ENCODE assay signal across 8 cellular contexts in the genomic region with DNA sequence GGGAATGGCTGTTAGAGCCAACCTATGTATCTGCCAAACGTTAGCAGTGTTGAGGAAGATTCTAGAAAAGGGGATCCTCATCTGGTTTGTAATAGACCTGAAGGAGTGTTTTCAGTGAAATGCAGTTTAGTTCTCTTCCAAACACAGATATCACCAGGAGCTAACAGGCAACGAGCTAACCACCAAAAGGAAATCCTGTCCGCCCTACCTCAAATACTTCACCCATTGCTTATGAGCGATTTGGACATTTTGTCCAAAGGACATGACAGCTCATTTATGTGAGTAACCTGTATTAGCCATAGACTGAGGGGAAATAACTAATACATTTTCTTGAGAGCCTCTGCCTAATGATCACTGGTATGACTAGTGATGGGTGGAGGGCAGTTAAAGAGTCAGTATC. TPM values are rescaled to one million over a fixed set of nuclear protein-coding genes. Genes with fewer than 3 reads are reported as not detected.
DNase-seq lines count a peak whose midpoint lies in the region; ATAC-seq and TF ChIP-seq lines count a peak whose summit lies in the region.

No MANE protein-coding gene starts in this region.

- H3K4me3 Mint-ChIP-seq in activated T-helper 17 cell treated with anti-CD3 and anti-CD28 coated beads, Interleukin-2, amount 50 U/mL, for 72 hours = peak overlapping the region; percentile 85

- H3K4me1 Mint-ChIP-seq in activated T-helper 17 cell treated with anti-CD3 and anti-CD28 coated beads, Interleukin-2, amount 50 U/mL, for 72 hours = peaks cover 4% of the 10 kb centered on the region

- no peak for ATAC-seq in left ventricle myocardium superior
- no peak for ATAC-seq in activated T-helper 17 cell treated with anti-CD3 and anti-CD28 coated beads, Interleukin-2, amount 50 U/mL, for 72 hours (replicated peaks)
- ATAC-seq in GM18868 (IDR thresholded peaks at IDR 0.05; ENCODE audit: unreplicated experiment) = no peak

- no peaks in the 10 kb centered on the region for H3K27me3 ChIP-seq in cardiac muscle cell

- no peaks in the 10 kb centered on the region for H3K36me3 ChIP-seq in cardiac muscle cell

- DNase-seq in cardiac muscle cell (ENCODE audit: low read depth in 1 of 2, low spot score in 1 of 2) (peak in 1 of 2 donors; percentile 52), left ventricle myocardium superior (no peak), iris pigment epithelial cell (ENCODE audit: low read depth) (peak; percentile 75), substantia nigra (lab: John Stamatoyannopoulos, UW) (no peak), NCI-H510A (lab: John Stamatoyannopoulos, UW) (no peak), SW 1271 (lab: John Stamatoyannopoulos, UW) (no peak)

- peak overlapping the region; percentile 51 for H3K27ac Mint-ChIP-seq in activated T-helper 17 cell treated with anti-CD3 and anti-CD28 coated beads, Interleukin-2, amount 50 U/mL, for 72 hours

- no peak for TF ChIP-seq CTCF in cardiac muscle cell (IDR thresholded peaks at IDR 0.05; ENCODE audit: low read depth, low read length)

- no peaks in the 10 kb centered on the region for H3K9me3 ChIP-seq in cardiac muscle cell (ENCODE audit: low read depth)

- H3K36me3 Mint-ChIP-seq in activated T-helper 17 cell treated with anti-CD3 and anti-CD28 coated beads, Interleukin-2, amount 50 U/mL, for 72 hours (ENCODE audit: low read depth) = peaks cover 2% of the 10 kb centered on the region

- intact Hi-C loops in left ventricle myocardium superior (cut with micrococcal nuclease) = no loop called here

- peaks cover 5% of the 10 kb centered on the region for H3K4me1 ChIP-seq in cardiac muscle cell (ENCODE audit: low read depth)

- H3K27me3 Mint-ChIP-seq in activated T-helper 17 cell treated with anti-CD3 and anti-CD28 coated beads, Interleukin-2, amount 50 U/mL, for 72 hours = peaks cover 18% of the 10 kb centered on the region

- H3K4me3 ChIP-seq in cardiac muscle cell = peak overlapping the region; percentile 74

- H3K27ac ChIP-seq in cardiac muscle cell (peak overlapping the region; percentile 36), substantia nigra (ENCODE audit: low read depth, low read length, poor library complexity, severe bottlenecking) (peak overlapping the region; percentile 73)

- H3K9me3 Mint-ChIP-seq in activated T-helper 17 cell treated with anti-CD3 and anti-CD28 coated beads, Interleukin-2, amount 50 U/mL, for 72 hours = no peaks in the 10 kb centered on the region

RNA-seq across cellular contexts. Expression of a gene that starts 0.7 kb away (rescaled TPM):
- total RNA-seq in cardiac muscle cell (not detected in 2 replicates), left ventricle myocardium superior (not detected)
- 0.23 TPM in 1 of 2 replicates, not detected in the other for polyA plus RNA-seq in cardiac muscle cell
- not detected for total RNA-seq in activated T-helper 17 cell treated with anti-CD3 and anti-CD28 coated beads, Interleukin-2, amount 50 U/mL, for 72 hours

RNA-seq across cellular contexts. Expression of a gene that starts 34.9 kb away (rescaled TPM):
- 60.6 and 61.1 TPM in 2 replicates for total RNA-seq in cardiac muscle cell
- 97.1 and 108 TPM in 2 replicates for polyA plus RNA-seq in cardiac muscle cell
- total RNA-seq in left ventricle myocardium superior = 814 TPM
- total RNA-seq in activated T-helper 17 cell treated with anti-CD3 and anti-CD28 coated beads, Interleukin-2, amount 50 U/mL, for 72 hours = 100 to 1,000 TPM in 1 of 2 donors, 10 to 100 TPM in 1; 78.1 to 147 TPM
